15 cellular contexts compared by ENCODE assay signal in the genomic region with DNA sequence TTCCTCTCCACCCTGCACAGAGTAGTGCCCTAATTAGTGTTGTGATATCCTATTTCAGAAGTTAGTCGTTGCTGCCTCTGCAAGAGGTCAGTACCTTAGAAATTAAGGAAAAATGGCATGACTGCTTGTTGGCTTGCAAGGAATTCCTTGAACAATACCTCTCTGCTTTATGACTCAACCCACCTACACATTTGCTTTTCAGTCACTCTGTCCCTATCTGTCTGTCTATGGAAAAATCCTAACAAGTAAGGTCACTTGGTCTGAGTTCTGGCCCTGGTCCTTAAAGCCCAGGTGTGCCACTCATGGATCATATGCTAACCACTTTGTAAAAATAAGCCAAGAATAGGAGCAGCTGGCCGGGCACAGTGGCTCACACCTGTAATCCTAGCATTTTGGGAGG.
A peak's percentile ranks its signal among the peaks of the same experiment; 100 is the strongest.
DNase-seq lines count a peak whose midpoint lies in the region; ATAC-seq and TF ChIP-seq lines count a peak whose summit lies in the region.
"Had no signal": no experiment of that assay in that cellular context is flagged by ENCODE, and none has a peak within 500 bp of the region (broad histone marks: within the 10 kb centered on the region; RNA-seq: fewer than 3 reads in every experiment).

No MANE protein-coding gene starts in this region.

- TF ChIP-seq CTCF in MCF 10A (IDR thresholded peaks at IDR 0.05; ENCODE audit: unreplicated experiment) (no peak), breast epithelium (IDR thresholded peaks at IDR 0.05) (no peak)

- no peak overlapping the region for H3K9ac ChIP-seq in adipocyte (ENCODE audit: low read length)

- H3K27ac ChIP-seq in breast epithelium: no peak overlapping the region

- H3K4me1 ChIP-seq in breast epithelium: no peaks in the 10 kb centered on the region
- H3K4me1 ChIP-seq in adipocyte (ENCODE audit: control insufficient read depth, insufficient read depth, low read length): no peaks in the 10 kb centered on the region

- intact Hi-C loops in MCF 10A (cut with micrococcal nuclease): no loop called here
- intact Hi-C loops in breast epithelium (cut with DNase I; ENCODE audit: low total_unique reads): no loop called here

- H3K4me3 Mint-ChIP-seq in MCF 10A (ENCODE audit: unreplicated experiment): no peak overlapping the region
- H3K4me3 Mint-ChIP-seq in activated naive CD8-positive, alpha-beta T cell treated with anti-CD3 and anti-CD28 coated beads, Interleukin-2, amount 50 U/mL, for 24 hours: no peak overlapping the region
- H3K4me3 Mint-ChIP-seq: activated CD4-positive, alpha-beta T cell treated with anti-CD3 and anti-CD28 coated beads for 36 hours; activated naive CD8-positive, alpha-beta T cell had no signal

- BruUV-seq in MCF 10A (replicated peaks; lab: Mats Ljungman, UMichigan): no TSS peak

- H3K36me3 ChIP-seq in breast epithelium: no peaks in the 10 kb centered on the region
- H3K36me3 ChIP-seq in adipocyte (ENCODE audit: control insufficient read depth, insufficient read depth, low read length, severe bottlenecking): no peaks in the 10 kb centered on the region

- DNase-seq in MCF 10A (ENCODE audit: unreplicated experiment) (peak; percentile 45), breast epithelium (ENCODE audit: low spot score in 2 of 2) (no peak), adipocyte (ENCODE audit: low read depth) (peak; percentile 28), iris pigment epithelial cell (ENCODE audit: low read depth) (peak; percentile 51), H4 (ENCODE audit: low spot score) (no peak), HUDEP-2 (lab: John Stamatoyannopoulos, UW; ENCODE audit: unreplicated experiment in 76 of 76) (no peak)
- DNase-seq in activated CD4-positive, CD25-positive, alpha-beta regulatory T cell (lab: John Stamatoyannopoulos, UW): no peak
- no peak for DNase-seq in activated naive CD8-positive, alpha-beta T cell treated with anti-CD3 and anti-CD28 coated beads, Interleukin-2, amount 50 U/mL, for 24 hours
- DNase-seq: activated CD4-positive, alpha-beta T cell treated with anti-CD3 and anti-CD28 coated beads for 36 hours; GDM1; Kasumi-1; posterior cingulate gyrus; stimulated activated CD4-positive, alpha-beta T cell treated with anti-CD3 and anti-CD28 coated beads, Interleukin-15, amount 100 ng/mL, for 24 hours; T-helper 2 cell had no signal

- no peaks in the 10 kb centered on the region for H3K27me3 Mint-ChIP-seq in MCF 10A (ENCODE audit: insufficient read depth, unreplicated experiment)
- no peaks in the 10 kb centered on the region for H3K27me3 Mint-ChIP-seq in activated naive CD8-positive, alpha-beta T cell treated with anti-CD3 and anti-CD28 coated beads, Interleukin-2, amount 50 U/mL, for 24 hours
- H3K27me3 Mint-ChIP-seq: activated CD4-positive, alpha-beta T cell treated with anti-CD3 and anti-CD28 coated beads for 36 hours; activated naive CD8-positive, alpha-beta T cell had no signal

- no peaks in the 10 kb centered on the region for H3K9me3 ChIP-seq in breast epithelium
- H3K9me3 ChIP-seq in adipocyte (ENCODE audit: control insufficient read depth, low read length): no peaks in the 10 kb centered on the region

- H3K4me3 ChIP-seq in breast epithelium: no peak overlapping the region
- H3K4me3 ChIP-seq in adipocyte (ENCODE audit: low read length): no peak overlapping the region

- TF ChIP-seq POLR2A in breast epithelium (IDR thresholded peaks at IDR 0.05): no peak

- POLR2A ChIA-PET in MCF 10A (lab: Yijun Ruan, JAX): no interaction called here

- H3K36me3 Mint-ChIP-seq in MCF 10A (ENCODE audit: insufficient read depth, unreplicated experiment): peaks cover 6% of the 10 kb centered on the region
- peaks cover 5% of the 10 kb centered on the region for H3K36me3 Mint-ChIP-seq in activated naive CD8-positive, alpha-beta T cell treated with anti-CD3 and anti-CD28 coated beads, Interleukin-2, amount 50 U/mL, for 24 hours (ENCODE audit: low read depth)
- H3K36me3 Mint-ChIP-seq: activated naive CD8-positive, alpha-beta T cell had no signal

- H3K27ac Mint-ChIP-seq in MCF 10A (ENCODE audit: low read depth, unreplicated experiment): no peak overlapping the region
- no peak overlapping the region for H3K27ac Mint-ChIP-seq in activated naive CD8-positive, alpha-beta T cell treated with anti-CD3 and anti-CD28 coated beads, Interleukin-2, amount 50 U/mL, for 24 hours
- H3K27ac Mint-ChIP-seq: activated CD4-positive, alpha-beta T cell treated with anti-CD3 and anti-CD28 coated beads for 36 hours; activated naive CD8-positive, alpha-beta T cell had no signal

- H3K9me3 Mint-ChIP-seq in MCF 10A (ENCODE audit: unreplicated experiment): no peaks in the 10 kb centered on the region
- H3K9me3 Mint-ChIP-seq in activated naive CD8-positive, alpha-beta T cell treated with anti-CD3 and anti-CD28 coated beads, Interleukin-2, amount 50 U/mL, for 24 hours: no peaks in the 10 kb centered on the region

- H3K27me3 ChIP-seq in breast epithelium: no peaks in the 10 kb centered on the region
- no peaks in the 10 kb centered on the region for H3K27me3 ChIP-seq in adipocyte (replicated peaks; ENCODE audit: control insufficient read depth, insufficient read depth, low read length)

- CTCF ChIA-PET in MCF 10A (lab: Yijun Ruan, JAX): interaction anchor here (0.6 kb wide), 1 partner anchor 117 kb away, joined by 4 read pairs; no protein-coding TSS in a partner anchor

- H3K4me1 Mint-ChIP-seq in MCF 10A (ENCODE audit: insufficient read depth, unreplicated experiment): peaks cover 20% of the 10 kb centered on the region
- peaks cover 8% of the 10 kb centered on the region for H3K4me1 Mint-ChIP-seq in activated naive CD8-positive, alpha-beta T cell treated with anti-CD3 and anti-CD28 coated beads, Interleukin-2, amount 50 U/mL, for 24 hours

- no peak for ATAC-seq in activated naive CD8-positive, alpha-beta T cell treated with anti-CD3 and anti-CD28 coated beads, Interleukin-2, amount 50 U/mL, for 24 hours
- ATAC-seq: activated CD4-positive, alpha-beta T cell treated with anti-CD3 and anti-CD28 coated beads for 36 hours had no signal

Comparison
In these comparisons a context has a peak if more than half of its experiments do, and no peak if none do; other contexts are left out.
1. DNase-seq: peak in MCF 10A (single experiment), adipocyte (single experiment) and iris pigment epithelial cell (single experiment); none in breast epithelium (0 of 2), H4 (single experiment), HUDEP-2 (0 of 76), activated CD4-positive, CD25-positive, alpha-beta regulatory T cell (0 of 4) and activated naive CD8-positive, alpha-beta T cell treated with anti-CD3 and anti-CD28 coated beads, Interleukin-2, amount 50 U/mL, for 24 hours (single experiment).